In genomic region chr13:36219883-36220282, GRCh38 we compare ENCODE assay signal across 10 cellular contexts. TPM values are rescaled to one million over a fixed set of nuclear protein-coding genes. Genes with fewer than 3 reads are reported as not detected.
"Had no signal": no experiment of that assay in that cellular context is flagged by ENCODE, and none has a peak within 500 bp of the region (broad histone marks: within the 10 kb centered on the region; RNA-seq: fewer than 3 reads in every experiment).

No MANE protein-coding gene starts in this region.

- H3K4me1 ChIP-seq: HAP-1 had no signal

- H3K27ac ChIP-seq: KMS-11 had no signal

- H3K4me2 ChIP-seq: GM23338, KMS-11 had no signal

- H3K36me3 ChIP-seq: HAP-1 had no signal

- H3K27ac Mint-ChIP-seq: GM23338, HFFc6 had no signal

- H3K4me3 ChIP-seq: GM23338, HAP-1 had no signal

- ATAC-seq: GM23338, HCT116 had no signal

- FAIRE-seq: HTR-8/SVneo had no signal

- H3K4me3 Mint-ChIP-seq: GM23338, HFFc6 had no signal

- DNase-seq: H7, HFFc6, Karpas-422, KBM-7 had no signal

- H2AFZ ChIP-seq: GM23338 had no signal

- H3K9ac ChIP-seq: KMS-11 had no signal

- H3K9me3 ChIP-seq: HAP-1 had no signal

RNA-seq across cellular contexts. Expression of gene SOHLH2, which starts 5.5 kb away (rescaled TPM):
- total RNA-seq: HT-29 had no signal
